ENCODE assay signal across 9 cellular contexts in the genomic region with DNA sequence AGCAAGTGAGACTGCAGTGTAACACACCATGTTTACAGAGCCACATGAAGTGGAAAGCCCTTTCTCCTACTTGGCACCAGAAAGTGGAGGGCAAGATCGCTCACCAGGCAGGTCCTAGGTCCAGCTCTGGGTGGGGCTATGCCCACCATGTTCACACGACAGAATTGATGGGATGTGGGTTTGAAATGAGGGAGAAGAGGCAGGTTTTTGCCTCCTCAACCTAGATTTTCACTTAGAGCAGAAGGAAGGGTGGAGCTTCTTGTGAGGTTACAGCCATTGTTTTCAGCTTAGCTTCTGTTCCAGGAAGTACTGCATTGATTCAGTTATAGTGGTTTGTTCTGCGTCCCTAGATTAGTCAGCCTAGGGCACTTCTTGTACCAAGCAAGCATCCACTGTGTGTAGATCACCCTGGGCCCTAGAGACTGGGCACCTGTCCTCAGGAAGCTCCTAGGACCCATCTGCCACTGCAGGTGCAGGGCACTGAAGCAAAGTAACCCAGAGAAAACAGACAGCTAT. TPM values are rescaled to one million over a fixed set of nuclear protein-coding genes. Genes with fewer than 3 reads are reported as not detected.
DNase-seq lines count a peak whose midpoint lies in the region; ATAC-seq, FAIRE-seq and TF ChIP-seq lines count a peak whose summit lies in the region.
"Had no signal": no experiment of that assay in that cellular context is flagged by ENCODE, and none has a peak within 500 bp of the region (broad histone marks: within the 10 kb centered on the region; RNA-seq: fewer than 3 reads in every experiment).

No MANE protein-coding gene starts in this region.

- no peaks in the 10 kb centered on the region for H3K4me1 ChIP-seq in right atrium auricular region

- no peak for FAIRE-seq in urothelium cell line (lab: Jason Lieb, UNC)

- H3K4me3 Mint-ChIP-seq in HFFc6, result no peak overlapping the region

- H3K9me3 ChIP-seq in right atrium auricular region, result no peaks in the 10 kb centered on the region

- no peak overlapping the region for H3K27ac ChIP-seq in right atrium auricular region
- H3K27ac ChIP-seq: VCaP had no signal

- no peaks in the 10 kb centered on the region for H3K4me1 Mint-ChIP-seq in HFFc6 (ENCODE audit: low read depth)

- no peaks in the 10 kb centered on the region; the same call in none of the 2 replicates for H3K27me3 Mint-ChIP-seq in HFFc6 (ENCODE audit: insufficient read depth)

- peak overlapping the region in 1 of 2 donors; percentile 25 for H3K4me3 ChIP-seq in right atrium auricular region

- H3K36me3 ChIP-seq in right atrium auricular region, result no peaks in the 10 kb centered on the region

- intact Hi-C loops in Right ventricle myocardium inferior (cut with DNase I) (no loop called here), left ventricle myocardium superior (cut with micrococcal nuclease) (no loop called here)

- no peaks in the 10 kb centered on the region for H3K9me3 Mint-ChIP-seq in HFFc6

- DNase-seq in Right ventricle myocardium inferior (ENCODE audit: missing footprints) (no peak), right atrium auricular region (ENCODE audit: low spot score) (no peak), left ventricle myocardium superior (no peak), urothelium cell line (ENCODE audit: low spot score) (peak; percentile 2), HFFc6 (no peak), A172 (ENCODE audit: low spot score) (no peak)
- peak; percentile 44 to 47 for DNase-seq in activated CD4-positive, alpha-beta T cell treated with anti-CD3 and anti-CD28 coated beads for 4 hours

- no peak for TF ChIP-seq CTCF in right atrium auricular region (IDR thresholded peaks at IDR 0.05)
- TF ChIP-seq CTCF in HFFc6 (IDR thresholded peaks at IDR 0.05), result no peak

- no peaks in the 10 kb centered on the region for H3K36me3 Mint-ChIP-seq in HFFc6 (ENCODE audit: low read depth)

- ATAC-seq in Right ventricle myocardium inferior (peak; percentile 52), HG03354 (IDR thresholded peaks at IDR 0.05; ENCODE audit: poor library complexity, severe bottlenecking, unreplicated experiment) (peak; percentile 57), left ventricle myocardium superior (peak; percentile 69)

- no peaks in the 10 kb centered on the region for H3K27me3 ChIP-seq in right atrium auricular region

- no peak overlapping the region for H3K27ac Mint-ChIP-seq in HFFc6

RNA-seq across cellular contexts. Expression of a gene that starts 2.3 kb away (rescaled TPM):
- 17.2 TPM for total RNA-seq in Right ventricle myocardium inferior
- 10 to 100 TPM in 1 of 2 donors, 1 to 10 TPM in 1; 7.0 to 29.4 TPM for total RNA-seq in right atrium auricular region
- total RNA-seq in left ventricle myocardium superior, result 13.2 TPM
- not detected for total RNA-seq in HFFc6 (2021; fragmentation: NEBNext Ultra II Directional; extraction: Animal tissue kit (Norgen Biotek cat#: 25700))
- total RNA-seq in A172 (2014; rRNA removed; shearing (Covaris generic)), result not detected in 2 replicates

Comparison
In these comparisons a context has a peak if more than half of its experiments do, and no peak if none do; other contexts are left out.
1. DNase-seq: peak in activated CD4-positive, alpha-beta T cell treated with anti-CD3 and anti-CD28 coated beads for 4 hours (2 of 2) and urothelium cell line (single experiment); none in Right ventricle myocardium inferior (single experiment), right atrium auricular region (single experiment), left ventricle myocardium superior (single experiment), HFFc6 (single experiment) and A172 (single experiment).
2. Peak in every context shown above with its lines, with median percentiles within 50 percentile points of each other: ATAC-seq.